8 cellular contexts compared by ENCODE assay signal in genomic region chr10:63465293-63466167, GRCh38. TPM values are rescaled to one million over a fixed set of nuclear protein-coding genes. Genes with fewer than 3 reads are reported as not detected.
A peak's percentile ranks its signal among the peaks of the same experiment; 100 is the strongest.
DNase-seq lines count a peak whose midpoint lies in the region; ATAC-seq and TF ChIP-seq lines count a peak whose summit lies in the region.

TSS of gene JMJD1C (minus strand) at chr10:63465977. CDS start at chr10:63465662, 315 bp downstream.

- H3K27me3 ChIP-seq in tibial nerve: no peaks in the 10 kb centered on the region

- peak within 1 kb of the TSS; percentile 88 to 93 (median 92) for H3K27ac ChIP-seq in tibial nerve

- H3K36me3 Mint-ChIP-seq in activated naive CD8-positive, alpha-beta T cell: no peaks in the 10 kb centered on the region
- H3K36me3 Mint-ChIP-seq in glutamatergic neuron (ENCODE audit: unreplicated experiment): no peaks in the 10 kb centered on the region
- H3K36me3 Mint-ChIP-seq in osteocyte (ENCODE audit: unreplicated experiment): no peaks in the 10 kb centered on the region

- peaks cover 27% of the 10 kb centered on the region for H3K4me1 Mint-ChIP-seq in activated naive CD8-positive, alpha-beta T cell (ENCODE audit: low read depth)
- H3K4me1 Mint-ChIP-seq in glutamatergic neuron (ENCODE audit: low read depth, unreplicated experiment) (peaks cover 28% of the 10 kb centered on the region), osteocyte (ENCODE audit: unreplicated experiment) (peaks cover 46% of the 10 kb centered on the region)

- TF ChIP-seq CTCF in glutamatergic neuron (IDR thresholded peaks at IDR 0.05; ENCODE audit: partially characterized antibody, unreplicated experiment) (no peak), osteocyte (IDR thresholded peaks at IDR 0.05) (no peak), tibial nerve (IDR thresholded peaks at IDR 0.05) (peak in 1 of 5 experiments; percentile 29)

- TF ChIP-seq EP300 in tibial nerve (IDR thresholded peaks at IDR 0.05): peak in 1 of 2 donors; percentile 65

- H3K9me3 ChIP-seq in tibial nerve: peaks cover 0 to 5% (median 0%) of the 10 kb centered on the region in 4 donors

- no peaks in the 10 kb centered on the region for H3K27me3 Mint-ChIP-seq in activated naive CD8-positive, alpha-beta T cell
- H3K27me3 Mint-ChIP-seq in glutamatergic neuron (ENCODE audit: unreplicated experiment) (peaks cover 13% of the 10 kb centered on the region), osteocyte (ENCODE audit: unreplicated experiment) (no peaks in the 10 kb centered on the region)

- H3K27ac Mint-ChIP-seq in activated naive CD8-positive, alpha-beta T cell: peak within 1 kb of the TSS; percentile 84
- peak within 1 kb of the TSS; percentile 96 for H3K27ac Mint-ChIP-seq in glutamatergic neuron (ENCODE audit: unreplicated experiment)
- H3K27ac Mint-ChIP-seq in osteocyte (ENCODE audit: unreplicated experiment): peak within 1 kb of the TSS; percentile 96

- peak; percentile 58 to 66 for TF ChIP-seq POLR2A in tibial nerve (IDR thresholded peaks at IDR 0.05)

- peak; percentile 74 for ATAC-seq in GM21717 (IDR thresholded peaks at IDR 0.05; ENCODE audit: unreplicated experiment)

- 0 to 1% methylated on average over 51 to 71 of the region's 104 CpGs for WGBS in tibial nerve, 2 donors

- peak; percentile 90 for DNase-seq in ELR (ENCODE audit: low read depth)
- peak; percentile 61 for DNase-seq in KG1 (lab: John Stamatoyannopoulos, UW)
- peak; percentile 66 for DNase-seq in SKM-1 treated with dmso at 0.1 percent for 144 hours (lab: John Stamatoyannopoulos, UW; ENCODE audit: unreplicated experiment)
- peak; percentile 87 for DNase-seq in glutamatergic neuron
- peak; percentile 93 for DNase-seq in osteocyte (ENCODE audit: extremely low spot score, unreplicated experiment)
- peak; percentile 42 to 55 for DNase-seq in tibial nerve (ENCODE audit: low spot score in 2 of 2)

- H3K9me3 Mint-ChIP-seq in activated naive CD8-positive, alpha-beta T cell (ENCODE audit: low read depth): no peaks in the 10 kb centered on the region
- H3K9me3 Mint-ChIP-seq in glutamatergic neuron (ENCODE audit: unreplicated experiment): peaks cover 16% of the 10 kb centered on the region
- no peaks in the 10 kb centered on the region for H3K9me3 Mint-ChIP-seq in osteocyte (ENCODE audit: unreplicated experiment)

- H3K36me3 ChIP-seq in tibial nerve: no peaks in the 10 kb centered on the region

- peak within 1 kb of the TSS; percentile 65 to 90 (median 78) for H3K4me3 ChIP-seq in tibial nerve

- H3K4me1 ChIP-seq in tibial nerve: peaks cover 0 to 44% (median 3%) of the 10 kb centered on the region in 4 donors

- peak within 1 kb of the TSS; percentile 94 for H3K4me3 Mint-ChIP-seq in activated naive CD8-positive, alpha-beta T cell
- peak within 1 kb of the TSS; percentile 98 for H3K4me3 Mint-ChIP-seq in glutamatergic neuron (ENCODE audit: unreplicated experiment)
- H3K4me3 Mint-ChIP-seq in osteocyte (ENCODE audit: unreplicated experiment): peak within 1 kb of the TSS; percentile 93

RNA-seq across cellular contexts. Expression of gene JMJD1C, which starts in this region (rescaled TPM):
- total RNA-seq in glutamatergic neuron (ENCODE audit: unreplicated experiment) (110 TPM), osteocyte (118 and 120 TPM in 2 replicates), tibial nerve (100 to 1,000 TPM; 100 to 156 (median 131) TPM)

Comparison
In these comparisons a context has a peak if more than half of its experiments do, and no peak if none do; other contexts are left out.
1. Peak in every context shown above with its lines: DNase-seq, ATAC-seq, H3K4me3 ChIP-seq and H3K27ac ChIP-seq.